Comparison of ENCODE assay signal across 22 cellular contexts in genomic region chr7:128115821-128116723, GRCh38.
DNase-seq lines count a peak whose midpoint lies in the region; ATAC-seq and TF ChIP-seq lines count a peak whose summit lies in the region.
"Had no signal": no experiment of that assay in that cellular context is flagged by ENCODE, and none has a peak within 500 bp of the region (broad histone marks: within the 10 kb centered on the region; RNA-seq: fewer than 3 reads in every experiment).

No MANE protein-coding gene starts in this region.

- H4K91ac ChIP-seq in H9 (ENCODE audit: insufficient read length, low read depth, low read length): no peak overlapping the region

- WGBS in H9 (ENCODE audit: extremely low coverage, insufficient read length, low lambda C conversion rate): no CpG with 5 or more reads among the region's 16 CpGs
- WGBS in testis, 2 donors: 80 to 90% methylated on average over 14 to 16 of the region's 16 CpGs

- no peak overlapping the region for H4K5ac ChIP-seq in H9 (ENCODE audit: insufficient read length, low read depth, low read length)

- no peak overlapping the region for H2BK12ac ChIP-seq in H9 (ENCODE audit: insufficient read length, low read depth, low read length)

- no peak overlapping the region for H3T11ph ChIP-seq in H9 (ENCODE audit: low read length)

- H3K4me1 ChIP-seq in BLaER1 (peaks cover 88% of the 10 kb centered on the region), H9 (ENCODE audit: insufficient read depth, low read length) (no peaks in the 10 kb centered on the region), colonic mucosa (no peaks in the 10 kb centered on the region), osteoblast (ENCODE audit: insufficient read depth, low read length) (peaks cover 7% of the 10 kb centered on the region), testis (no peaks in the 10 kb centered on the region)
- H3K4me1 ChIP-seq: HAP-1, psoas muscle had no signal

- TF ChIP-seq POLR2A in testis (IDR thresholded peaks at IDR 0.05): no peak

- no peak overlapping the region for H3K4ac ChIP-seq in H9 (ENCODE audit: low read depth, low read length)

- H3K79me2 ChIP-seq in H9 (ENCODE audit: insufficient read depth, low read length) (no peaks in the 10 kb centered on the region), osteoblast (ENCODE audit: insufficient read depth, low read length) (no peaks in the 10 kb centered on the region)

- no peaks in the 10 kb centered on the region for H3K9me3 Mint-ChIP-seq in H9
- H3K9me3 Mint-ChIP-seq: activated CD4-positive, alpha-beta T cell treated with anti-CD3 and anti-CD28 coated beads, Interleukin-2, amount 10 ng/mL, durations not matched to agents 24 days and 14 days had no signal

- H2AK5ac ChIP-seq in H9 (ENCODE audit: insufficient read length, low read length): no peak overlapping the region

- no peaks in the 10 kb centered on the region for H3K79me1 ChIP-seq in H9 (ENCODE audit: insufficient read depth, low read depth, low read length, poor library complexity, severe bottlenecking)

- peaks cover 70% of the 10 kb centered on the region for H3K27me3 Mint-ChIP-seq in H9 (ENCODE audit: low read depth)

- peaks cover 5 to 8% of the 10 kb centered on the region in 2 experiments for H3K4me1 Mint-ChIP-seq in H9

- H4K20me1 ChIP-seq in BLaER1 (no peaks in the 10 kb centered on the region), H9 (ENCODE audit: control insufficient read depth, insufficient read depth, insufficient read length) (no peaks in the 10 kb centered on the region), osteoblast (ENCODE audit: insufficient read depth, low read length) (no peaks in the 10 kb centered on the region)

- no peak for DNase-seq in H9
- DNase-seq in colonic mucosa: peak; percentile 12
- peak; percentile 17 for DNase-seq in osteoblast (ENCODE audit: insufficient read length, low spot score, missing footprints)
- DNase-seq in dermis blood vessel endothelial cell: no peak
- no peak for DNase-seq in NCI-H187 treated with DMSO at 0.1 percent for 48 hours (lab: John Stamatoyannopoulos, UW)
- no peak for DNase-seq in testis
- DNase-seq: ACHN; activated CD4-positive, alpha-beta T cell treated with anti-CD3 and anti-CD28 coated beads, Interleukin-2, amount 10 ng/mL, durations not matched to agents 24 days and 14 days; activated gamma-delta T cell treated with Interleukin-2 at 50 U/mL for 16 hours; hippocampal formation; MG63; NCI-H1417 treated with DMSO at 0.1 percent for 48 hours; NCI-H2107; psoas muscle; stimulated activated CD4-positive, alpha-beta T cell treated with anti-CD3 and anti-CD28 coated beads, Interleukin-4, amount 100 ng/mL, for 4 hours; T-helper 1 cell had no signal

- no peaks in the 10 kb centered on the region for H3K23me2 ChIP-seq in H9 (ENCODE audit: insufficient read length, low read depth, low read length, poor library complexity, severe bottlenecking)

- H3K36me3 Mint-ChIP-seq in H9 (ENCODE audit: insufficient read depth in 1 of 3, low read depth in 3 of 3): no peaks in the 10 kb centered on the region

- no peak overlapping the region for H3K9ac ChIP-seq in BLaER1
- H3K9ac ChIP-seq in H9 (ENCODE audit: extremely low read depth, insufficient read length, low read length): no peak overlapping the region
- no peak overlapping the region for H3K9ac ChIP-seq in colonic mucosa (ENCODE audit: low read depth in 2 of 2, low read length in 2 of 2)

- H3K27ac ChIP-seq in BLaER1 (peak overlapping the region; percentile 50; the same call in 1 of the 2 replicates), H9 (ENCODE audit: insufficient read length, low read depth, low read length) (no peak overlapping the region), colonic mucosa (no peak overlapping the region), osteoblast (ENCODE audit: low read depth, low read length) (no peak overlapping the region), testis (no peak overlapping the region)
- H3K27ac ChIP-seq: C4-2B, epithelial cell of prostate, psoas muscle, SJSA1 had no signal

- no peak overlapping the region for H2BK15ac ChIP-seq in H9 (ENCODE audit: low read depth, low read length)

- H3K36me3 ChIP-seq in BLaER1: no peaks in the 10 kb centered on the region
- no peaks in the 10 kb centered on the region for H3K36me3 ChIP-seq in colonic mucosa
- H3K36me3 ChIP-seq in osteoblast (ENCODE audit: insufficient read depth, low read length): no peaks in the 10 kb centered on the region
- no peaks in the 10 kb centered on the region for H3K36me3 ChIP-seq in testis (ENCODE audit: low read depth, missing control alignments)
- H3K36me3 ChIP-seq: HAP-1, MG63, SJSA1 had no signal

- H3K23ac ChIP-seq in H9 (ENCODE audit: insufficient read length, low read depth, low read length): no peak overlapping the region

- peak overlapping the region; percentile 87 for H3K4me2 ChIP-seq in BLaER1
- H3K4me2 ChIP-seq in H9 (ENCODE audit: insufficient read depth, insufficient read length, low read length): no peak overlapping the region
- H3K4me2 ChIP-seq in osteoblast (ENCODE audit: insufficient read depth, low read length): no peak overlapping the region

- H3K4me3 ChIP-seq in BLaER1 (no peak overlapping the region), colonic mucosa (no peak overlapping the region), osteoblast (ENCODE audit: insufficient read depth, low read length) (no peak overlapping the region), testis (no peak overlapping the region)
- H3K4me3 ChIP-seq: HAP-1, MG63, psoas muscle, SJSA1 had no signal

- no peak overlapping the region for H4K8ac ChIP-seq in H9 (replicated peaks; ENCODE audit: insufficient read length, low read depth, low read length)

- intact Hi-C loops in colonic mucosa (cut with DNase I) (no loop called here), testis (cut with DNase I; ENCODE audit: low total_unique reads) (no loop called here)

- H3K18ac ChIP-seq in H9 (ENCODE audit: insufficient read length, low read depth, low read length): no peak overlapping the region

- no peak overlapping the region for H2BK5ac ChIP-seq in H9 (ENCODE audit: insufficient read length, low read length)

- no peak overlapping the region for H2BK20ac ChIP-seq in H9 (ENCODE audit: low read depth, low read length, poor library complexity, severe bottlenecking)

- no peak overlapping the region for H3K56ac ChIP-seq in H9 (ENCODE audit: insufficient read length, low read depth, low read length)

- peak overlapping the region; percentile 26; the same call in 1 of the 2 replicates for H3K14ac ChIP-seq in H9 (ENCODE audit: insufficient read depth, low read length)

- H3K27me3 ChIP-seq in BLaER1: no peaks in the 10 kb centered on the region
- H3K27me3 ChIP-seq in H9 (ENCODE audit: insufficient read depth, low read length): no peaks in the 10 kb centered on the region; the same call in 1 of the 2 replicates
- H3K27me3 ChIP-seq in colonic mucosa: no peaks in the 10 kb centered on the region
- peaks cover 7% of the 10 kb centered on the region for H3K27me3 ChIP-seq in osteoblast (ENCODE audit: insufficient read depth, low read length)
- no peaks in the 10 kb centered on the region for H3K27me3 ChIP-seq in testis
- H3K27me3 ChIP-seq: MG63 had no signal

- H2AFZ ChIP-seq in H9 (ENCODE audit: low read length) (no peak overlapping the region), osteoblast (ENCODE audit: low read length) (no peak overlapping the region)

- ATAC-seq in HG03280 (IDR thresholded peaks at IDR 0.05; ENCODE audit: unreplicated experiment): no peak

- H3K4me3 Mint-ChIP-seq in H9: no peak overlapping the region
- H3K4me3 Mint-ChIP-seq: activated CD4-positive, alpha-beta T cell treated with anti-CD3 and anti-CD28 coated beads, Interleukin-2, amount 10 ng/mL, durations not matched to agents 24 days and 14 days had no signal

- no peaks in the 10 kb centered on the region for H3K9me3 ChIP-seq in BLaER1
- no peaks in the 10 kb centered on the region for H3K9me3 ChIP-seq in H9 (ENCODE audit: control insufficient read depth, low read depth, low read length)
- no peaks in the 10 kb centered on the region for H3K9me3 ChIP-seq in colonic mucosa
- H3K9me3 ChIP-seq in osteoblast (ENCODE audit: low read depth, low read length): no peaks in the 10 kb centered on the region
- no peaks in the 10 kb centered on the region for H3K9me3 ChIP-seq in testis
- H3K9me3 ChIP-seq: HAP-1, MG63, psoas muscle, SJSA1 had no signal

- H3K27ac Mint-ChIP-seq in H9: peak overlapping the region in 1 of 3 experiments; percentile 44; a peak in 1 of 7 replicates
- H3K27ac Mint-ChIP-seq: activated CD4-positive, alpha-beta T cell treated with anti-CD3 and anti-CD28 coated beads, Interleukin-2, amount 10 ng/mL, durations not matched to agents 24 days and 14 days had no signal

- no peak overlapping the region for H2BK120ac ChIP-seq in H9 (ENCODE audit: low read depth, low read length, poor library complexity, severe bottlenecking)

- TF ChIP-seq CTCF in H9 (conservative IDR thresholded peaks at IDR 0.05) (no peak), colonic mucosa (IDR thresholded peaks at IDR 0.05) (no peak), osteoblast (IDR thresholded peaks at IDR 0.05; ENCODE audit: extremely low read depth, low read depth, low read length) (no peak), testis (IDR thresholded peaks at IDR 0.05) (no peak)

Comparison
In these comparisons a context has a peak if more than half of its experiments do, and no peak if none do; other contexts are left out.
1. DNase-seq: peak in colonic mucosa (single experiment) and osteoblast (single experiment); none in H9 (single experiment), dermis blood vessel endothelial cell (single experiment), NCI-H187 treated with DMSO at 0.1 percent for 48 hours (single experiment) and testis (single experiment).